ENCODE assay signal across 8 cellular contexts in the genomic region with DNA sequence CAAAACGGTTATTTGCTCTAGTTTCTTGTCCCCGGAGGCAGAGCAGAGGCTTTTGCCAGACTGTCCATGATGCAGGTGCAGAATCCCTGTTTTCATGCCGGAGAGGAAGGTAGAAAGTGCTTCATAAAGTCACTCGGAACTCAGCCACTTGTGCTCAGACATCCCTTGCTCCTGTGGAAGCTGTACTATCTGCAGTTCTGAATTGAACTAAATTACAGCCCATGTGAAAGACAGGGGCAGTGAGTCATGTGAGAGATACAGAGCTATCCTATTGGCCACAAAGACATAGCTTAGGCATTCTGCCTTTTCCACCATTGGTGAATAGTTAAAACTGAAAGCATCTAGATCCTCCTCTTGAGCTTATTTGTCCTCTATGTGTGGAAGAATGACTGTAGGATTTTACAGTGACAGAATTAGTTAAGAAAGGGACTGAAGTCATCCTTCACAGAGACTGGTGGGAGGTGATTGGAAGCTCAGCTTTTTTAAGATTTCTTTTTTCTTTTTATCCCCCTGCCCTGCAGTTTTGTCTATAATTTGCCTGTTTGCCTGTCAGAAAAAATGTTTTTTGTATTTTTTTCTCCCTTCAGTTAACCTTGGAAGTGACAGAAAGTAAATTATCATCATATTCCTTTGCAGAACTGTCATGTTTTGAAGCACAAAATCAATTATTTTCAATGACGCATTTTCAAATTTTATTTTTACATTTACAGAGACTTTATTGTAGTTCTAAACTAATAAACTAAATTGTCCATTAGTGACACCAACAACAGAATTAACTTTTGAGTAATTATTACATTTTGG.
DNase-seq lines count a peak whose midpoint lies in the region; ATAC-seq, FAIRE-seq and TF ChIP-seq lines count a peak whose summit lies in the region.

No MANE protein-coding gene starts in this region.

- intact Hi-C loops in activated T-helper 1 cell treated with anti-CD3 and anti-CD28 coated beads, Interleukin-12 subunit alpha, Interleukin-12 subunit beta, Interleukin-2, Interleukin-4 antibody, amounts not matched to agents 30 ng/mL and 10 ng/mL and 1 ng/mL, durations not matched to agents 14 hours and 24 hours and 36 hours (cut with micrococcal nuclease): loop anchor here (1.0 to 5.0 kb wide), 15 partner anchors 8 to 780 kb away; partner anchors contain the start of gene NEK7

- ATAC-seq in GM19397 (IDR thresholded peaks at IDR 0.05; ENCODE audit: unreplicated experiment) (peak; percentile 87), HG03460 (IDR thresholded peaks at IDR 0.05; ENCODE audit: unreplicated experiment) (peak; percentile 86)

- no peaks in the 10 kb centered on the region for H3K27me3 Mint-ChIP-seq in activated T-helper 1 cell treated with anti-CD3 and anti-CD28 coated beads, Interleukin-12 subunit alpha, Interleukin-12 subunit beta, Interleukin-2, Interleukin-4 antibody, amounts not matched to agents 30 ng/mL and 10 ng/mL and 1 ng/mL, durations not matched to agents 14 hours and 24 hours and 36 hours (ENCODE audit: insufficient read depth)
- peaks cover 3% of the 10 kb centered on the region for H3K27me3 Mint-ChIP-seq in nephron progenitor cell (ENCODE audit: low read depth, poor library complexity)

- TF ChIP-seq CTCF in D721Med (IDR thresholded peaks at IDR 0.05; ENCODE audit: insufficient read depth, missing control alignments): no peak
- no peak for TF ChIP-seq CTCF in fibroblast of the aortic adventitia (IDR thresholded peaks at IDR 0.05; ENCODE audit: insufficient read depth, low read length)
- TF ChIP-seq CTCF in nephron progenitor cell (IDR thresholded peaks at IDR 0.05): no peak

- peak overlapping the region; percentile 93 for H3K27ac Mint-ChIP-seq in activated T-helper 1 cell treated with anti-CD3 and anti-CD28 coated beads, Interleukin-12 subunit alpha, Interleukin-12 subunit beta, Interleukin-2, Interleukin-4 antibody, amounts not matched to agents 30 ng/mL and 10 ng/mL and 1 ng/mL, durations not matched to agents 14 hours and 24 hours and 36 hours
- peak overlapping the region; percentile 12 for H3K27ac Mint-ChIP-seq in nephron progenitor cell

- H3K4me3 Mint-ChIP-seq in activated T-helper 1 cell treated with anti-CD3 and anti-CD28 coated beads, Interleukin-12 subunit alpha, Interleukin-12 subunit beta, Interleukin-2, Interleukin-4 antibody, amounts not matched to agents 30 ng/mL and 10 ng/mL and 1 ng/mL, durations not matched to agents 14 hours and 24 hours and 36 hours: no peak overlapping the region
- H3K4me3 Mint-ChIP-seq in nephron progenitor cell: peak overlapping the region; percentile 83

- H3K4me1 Mint-ChIP-seq in activated T-helper 1 cell treated with anti-CD3 and anti-CD28 coated beads, Interleukin-12 subunit alpha, Interleukin-12 subunit beta, Interleukin-2, Interleukin-4 antibody, amounts not matched to agents 30 ng/mL and 10 ng/mL and 1 ng/mL, durations not matched to agents 14 hours and 24 hours and 36 hours (ENCODE audit: low read depth): peaks cover 33% of the 10 kb centered on the region
- peaks cover 17% of the 10 kb centered on the region for H3K4me1 Mint-ChIP-seq in nephron progenitor cell

- DNase-seq in D721Med (ENCODE audit: insufficient read length, low spot score) (peak; percentile 67), NCI-H748 treated with DMSO at 0.1 percent for 48 hours (lab: John Stamatoyannopoulos, UW) (peak; percentile 25), fibroblast of the aortic adventitia (ENCODE audit: low read depth) (peak; percentile 93), nephron progenitor cell (no peak), urothelium cell line (ENCODE audit: low spot score) (peak; percentile 81)
- peak; percentile 71 for DNase-seq in activated T-helper 1 cell treated with anti-CD3 and anti-CD28 coated beads, Interleukin-12 subunit alpha, Interleukin-12 subunit beta, Interleukin-2, Interleukin-4 antibody, amounts not matched to agents 30 ng/mL and 10 ng/mL and 1 ng/mL, durations not matched to agents 14 hours and 24 hours and 36 hours (ENCODE audit: low spot score)

- peaks cover 11% of the 10 kb centered on the region for H3K9me3 Mint-ChIP-seq in activated T-helper 1 cell treated with anti-CD3 and anti-CD28 coated beads, Interleukin-12 subunit alpha, Interleukin-12 subunit beta, Interleukin-2, Interleukin-4 antibody, amounts not matched to agents 30 ng/mL and 10 ng/mL and 1 ng/mL, durations not matched to agents 14 hours and 24 hours and 36 hours
- H3K9me3 Mint-ChIP-seq in nephron progenitor cell: no peaks in the 10 kb centered on the region

- peak; percentile 100 for FAIRE-seq in D721Med (lab: Jason Lieb, UNC)
- no peak for FAIRE-seq in urothelium cell line (lab: Jason Lieb, UNC)

- peaks cover 12% of the 10 kb centered on the region for H3K36me3 Mint-ChIP-seq in activated T-helper 1 cell treated with anti-CD3 and anti-CD28 coated beads, Interleukin-12 subunit alpha, Interleukin-12 subunit beta, Interleukin-2, Interleukin-4 antibody, amounts not matched to agents 30 ng/mL and 10 ng/mL and 1 ng/mL, durations not matched to agents 14 hours and 24 hours and 36 hours (ENCODE audit: low read depth)
- H3K36me3 Mint-ChIP-seq in nephron progenitor cell (ENCODE audit: low read depth): no peaks in the 10 kb centered on the region

- H3K4me3 ChIP-seq in fibroblast of the aortic adventitia (ENCODE audit: low read depth, low read length): peak overlapping the region; percentile 85
